11 cellular contexts compared by ENCODE assay signal in the genomic region with DNA sequence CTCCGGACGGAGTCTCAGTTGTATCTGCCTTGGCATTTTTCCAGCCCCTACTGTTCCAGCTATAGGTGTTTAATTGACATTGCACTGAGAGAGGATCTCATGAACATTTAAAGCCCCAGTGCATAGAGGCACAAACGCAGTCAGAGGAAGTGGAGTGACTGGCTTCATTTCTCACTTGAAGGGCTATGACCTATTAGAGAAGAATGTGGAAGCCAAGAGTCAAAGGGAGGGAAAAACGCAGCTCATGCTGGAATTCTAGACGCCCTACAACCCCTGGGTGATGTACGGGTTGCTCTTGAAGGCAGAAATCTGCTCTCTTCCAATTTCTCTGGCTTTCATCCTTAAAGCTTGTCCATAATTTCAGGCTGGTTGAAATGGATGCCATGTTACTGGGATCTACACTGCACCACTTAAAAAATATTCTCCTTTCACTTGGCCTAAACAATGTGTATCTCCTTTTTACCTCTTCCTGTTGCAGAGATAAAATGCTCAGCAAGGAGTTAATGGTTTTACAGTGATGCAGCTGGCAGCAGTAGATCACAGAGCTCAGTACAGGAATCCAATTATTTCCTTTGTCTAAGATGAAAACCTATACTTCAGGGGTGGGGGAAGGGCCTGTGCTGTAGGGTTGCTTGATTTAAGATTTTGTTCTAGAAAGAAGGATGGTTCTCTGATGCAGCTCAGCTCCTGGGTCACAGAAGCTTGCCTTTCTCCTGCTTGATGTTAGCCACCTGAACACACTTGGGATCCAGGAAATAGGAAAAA.
DNase-seq lines count a peak whose midpoint lies in the region; ATAC-seq, FAIRE-seq and TF ChIP-seq lines count a peak whose summit lies in the region.
"Had no signal": no experiment of that assay in that cellular context is flagged by ENCODE, and none has a peak within 500 bp of the region (broad histone marks: within the 10 kb centered on the region; RNA-seq: fewer than 3 reads in every experiment).

No MANE protein-coding gene starts in this region.

- no peak for ATAC-seq in HG03565 (IDR thresholded peaks at IDR 0.05; ENCODE audit: unreplicated experiment)
- ATAC-seq in HG02798 (IDR thresholded peaks at IDR 0.05; ENCODE audit: poor library complexity, unreplicated experiment) = no peak

- no peak for TF ChIP-seq CTCF in endothelial cell of umbilical vein (IDR thresholded peaks at IDR 0.05; ENCODE audit: extremely low read depth in 1 of 2, insufficient read depth in 1 of 2, low read depth in 1 of 2, low read length in 2 of 2)

- H3K9ac ChIP-seq in endothelial cell of umbilical vein (replicated peaks; ENCODE audit: extremely low read depth, insufficient read depth, low read length) = no peak overlapping the region
- no peak overlapping the region for H3K9ac ChIP-seq in trophoblast cell (ENCODE audit: low read length)

- no peak overlapping the region for H2AK5ac ChIP-seq in trophoblast cell (ENCODE audit: low read length)

- H4K8ac ChIP-seq in trophoblast cell (ENCODE audit: low read depth, low read length) = no peak overlapping the region

- POLR2A ChIA-PET in endothelial cell of umbilical vein (lab: Charles Lee) = no interaction called here

- H4K12ac ChIP-seq in trophoblast cell (ENCODE audit: low read depth, low read length) = no peak overlapping the region

- H2BK120ac ChIP-seq in trophoblast cell (ENCODE audit: insufficient read depth, low read length, poor library complexity) = no peak overlapping the region

- no peak for TF ChIP-seq POLR2A in endothelial cell of umbilical vein (IDR thresholded peaks at IDR 0.05; ENCODE audit: low read depth, low read length)

- no peaks in the 10 kb centered on the region for H3K79me1 ChIP-seq in trophoblast cell (ENCODE audit: low read length)

- H2BK12ac ChIP-seq in trophoblast cell (ENCODE audit: low read length) = no peak overlapping the region

- no CpG with 5 or more reads among the region's 6 CpGs for WGBS in trophoblast cell (ENCODE audit: extremely low coverage, insufficient coverage, insufficient read length)

- no peak overlapping the region for H3K4me2 ChIP-seq in endothelial cell of umbilical vein (ENCODE audit: insufficient read depth, low read length)
- H3K4me2 ChIP-seq in trophoblast cell (ENCODE audit: low read length) = no peak overlapping the region

- peaks cover 8% of the 10 kb centered on the region for H3K4me1 ChIP-seq in endothelial cell of umbilical vein (ENCODE audit: control insufficient read depth, extremely low read depth, insufficient read depth, low read length)
- peaks cover 0 to 5% of the 10 kb centered on the region in 2 experiments for H3K4me1 ChIP-seq in trophoblast cell (ENCODE audit: control insufficient read depth in 1 of 2, insufficient read depth in 2 of 2, low read length in 2 of 2)
- H3K4me1 ChIP-seq in HAP-1 = no peaks in the 10 kb centered on the region
- H3K4me1 ChIP-seq: spleen had no signal

- FAIRE-seq in endothelial cell of umbilical vein (lab: Jason Lieb, UNC) = peak; percentile 24

- no peak overlapping the region for H3K18ac ChIP-seq in trophoblast cell (ENCODE audit: low read length)

- H3K27ac ChIP-seq in endothelial cell of umbilical vein (ENCODE audit: insufficient read depth, low read depth, low read length) (no peak overlapping the region), trophoblast cell (ENCODE audit: low read depth, low read length) (no peak overlapping the region)

- H3K9me1 ChIP-seq in endothelial cell of umbilical vein (replicated peaks; ENCODE audit: control insufficient read depth, extremely low read depth, insufficient read depth, low read length) = no peaks in the 10 kb centered on the region

- H3K23ac ChIP-seq in trophoblast cell (ENCODE audit: low read length) = no peak overlapping the region

- dilution Hi-C loops in endothelial cell of umbilical vein (cut with MboI; ENCODE audit: extremely low pct_ligation_motif_present, low sequenced_read_pairs) = no loop called here

- no peaks in the 10 kb centered on the region for H3K79me2 ChIP-seq in endothelial cell of umbilical vein (ENCODE audit: control insufficient read depth, insufficient read depth, low read length)
- no peaks in the 10 kb centered on the region for H3K79me2 ChIP-seq in trophoblast cell (ENCODE audit: control insufficient read depth, insufficient read depth, low read length, poor library complexity)

- intact Hi-C loops in endothelial cell of umbilical vein (cut with micrococcal nuclease) = no loop called here

- no peak overlapping the region for H2BK5ac ChIP-seq in trophoblast cell (ENCODE audit: low read depth, low read length, poor library complexity)

- H2AFZ ChIP-seq in endothelial cell of umbilical vein (ENCODE audit: low read depth, low read length) (peak overlapping the region; percentile 15), trophoblast cell (ENCODE audit: insufficient read depth, low read length, poor library complexity) (no peak overlapping the region)

- CTCF ChIA-PET in endothelial cell of umbilical vein (lab: Charles Lee) = interaction anchor here (0.7 to 2.4 kb wide), 6 partner anchors 10 to 132 kb away, joined by 3 to 15 read pairs (median 5); no protein-coding TSS in a partner anchor

- H3K4me3 ChIP-seq in endothelial cell of umbilical vein (replicated peaks in 1 of 3; ENCODE audit: insufficient read depth in 1 of 3, low read depth in 1 of 3, low read length in 3 of 3) (no peak overlapping the region), trophoblast cell (ENCODE audit: low read depth, low read length) (no peak overlapping the region), HAP-1 (no peak overlapping the region)
- H3K4me3 ChIP-seq: spleen had no signal

- H3K36me3 ChIP-seq in endothelial cell of umbilical vein (ENCODE audit: control insufficient read depth in 2 of 2, extremely low read depth in 1 of 2, insufficient read depth in 2 of 2, low read length in 2 of 2) = no peaks in the 10 kb centered on the region
- H3K36me3 ChIP-seq in trophoblast cell (ENCODE audit: control insufficient read depth in 1 of 2, insufficient read depth in 2 of 2, low read length in 2 of 2) = no peaks in the 10 kb centered on the region
- no peaks in the 10 kb centered on the region for H3K36me3 ChIP-seq in HAP-1 (replicated peaks)
- H3K36me3 ChIP-seq: spleen had no signal

- H4K20me1 ChIP-seq in endothelial cell of umbilical vein (replicated peaks; ENCODE audit: control insufficient read depth, extremely low read depth, insufficient read depth, low read length) = no peaks in the 10 kb centered on the region

- DNase-seq in HPDE6-E6E7 (ENCODE audit: extremely low spot score) = peak; percentile 37
- peak; percentile 47 for DNase-seq in NCI-H748 treated with DMSO at 0.1 percent for 48 hours (lab: John Stamatoyannopoulos, UW)
- DNase-seq in endothelial cell of umbilical vein (ENCODE audit: low read depth, low spot score) = peak; percentile 32
- peak; percentile 8 to 47 for DNase-seq in trophoblast cell
- no peak for DNase-seq in amniotic stem cell (lab: John Stamatoyannopoulos, UW)
- no peak for DNase-seq in HAP-1 (ENCODE audit: low spot score in 2 of 2)
- DNase-seq: NCI-H2107, SHP77, spleen had no signal

- no peaks in the 10 kb centered on the region for H3K27me3 ChIP-seq in endothelial cell of umbilical vein (ENCODE audit: control insufficient read depth in 2 of 2, insufficient read depth in 2 of 2, low read length in 2 of 2)
- no peaks in the 10 kb centered on the region for H3K27me3 ChIP-seq in trophoblast cell (ENCODE audit: insufficient read depth, low read length)
- no peaks in the 10 kb centered on the region for H3K27me3 ChIP-seq in HAP-1 (ENCODE audit: low read depth)

- H3K4ac ChIP-seq in trophoblast cell (ENCODE audit: low read depth, low read length) = no peak overlapping the region

- no peak overlapping the region for H4K91ac ChIP-seq in trophoblast cell (ENCODE audit: low read depth, low read length)

- H3K9me3 ChIP-seq in endothelial cell of umbilical vein (replicated peaks; ENCODE audit: control insufficient read depth, insufficient read depth, low read length) (no peaks in the 10 kb centered on the region), trophoblast cell (ENCODE audit: insufficient read depth, low read depth, low read length) (peaks cover 2% of the 10 kb centered on the region), HAP-1 (no peaks in the 10 kb centered on the region)
- H3K9me3 ChIP-seq: spleen had no signal

- no TSS peak for BruUV-seq in endothelial cell of umbilical vein (replicated peaks; lab: Mats Ljungman, UMichigan)

- in situ Hi-C loops in HAP-1 (cut with MboI; ENCODE audit: low sequenced_read_pairs) = no loop called here

- no peak overlapping the region for H3K14ac ChIP-seq in trophoblast cell (ENCODE audit: low read length)

TF ChIP-seq in endothelial cell of umbilical vein, 7 proteins besides CTCF, POLR2A, EP300 and RAD21:
- TF ChIP-seq JUN (IDR thresholded peaks at IDR 0.05; ENCODE audit: borderline replicate concordance, insufficient read depth, insufficient read length, low read depth) (no peak), GATA2 (IDR thresholded peaks at IDR 0.05; ENCODE audit: insufficient read depth, insufficient read length, low read depth, low read length) (no peak), MYC (IDR thresholded peaks at IDR 0.05; ENCODE audit: low read depth, low read length) (no peak), POLR2AphosphoS5 (IDR thresholded peaks at IDR 0.05; ENCODE audit: insufficient read depth, low read depth, low read length) (no peak), EZH2 (IDR thresholded peaks at IDR 0.05; ENCODE audit: borderline replicate concordance, low read depth, low read length, severe bottlenecking) (no peak), FOS (IDR thresholded peaks at IDR 0.05; ENCODE audit: borderline replicate concordance, insufficient read depth, low read length) (no peak)
- TF ChIP-seq, protein P1, sequence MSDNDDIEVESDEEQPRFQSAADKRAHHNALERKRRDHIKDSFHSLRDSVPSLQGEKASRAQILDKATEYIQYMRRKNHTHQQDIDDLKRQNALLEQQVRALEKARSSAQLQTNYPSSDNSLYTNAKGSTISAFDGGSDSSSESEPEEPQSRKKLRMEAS (IDR thresholded peaks at IDR 0.05; ENCODE audit: insufficient read depth, insufficient read length) = no peak

Comparison
In these comparisons a context has a peak if more than half of its experiments do, and no peak if none do; other contexts are left out.
1. DNase-seq: peak in HPDE6-E6E7 (single experiment), NCI-H748 treated with DMSO at 0.1 percent for 48 hours (single experiment), endothelial cell of umbilical vein (single experiment) and trophoblast cell (2 of 2); none in amniotic stem cell (single experiment) and HAP-1 (0 of 2).